20 cellular contexts compared by ENCODE assay signal in genomic region chr5:157177935-157178334, GRCh38. TPM values are rescaled to one million over a fixed set of nuclear protein-coding genes. Genes with fewer than 3 reads are reported as not detected.
DNase-seq lines count a peak whose midpoint lies in the region; ATAC-seq and TF ChIP-seq lines count a peak whose summit lies in the region.
"Had no signal": no experiment of that assay in that cellular context is flagged by ENCODE, and none has a peak within 500 bp of the region (broad histone marks: within the 10 kb centered on the region; RNA-seq: fewer than 3 reads in every experiment).

No MANE protein-coding gene starts in this region.

- H3K27ac Mint-ChIP-seq in activated CD4-positive, alpha-beta memory T cell treated with anti-CD3 and anti-CD28 coated beads, Interleukin-2, amount 10 ng/mL, durations not matched to agents 7 days and 5 days, result peak overlapping the region; percentile 99
- peak overlapping the region; percentile 95 for H3K27ac Mint-ChIP-seq in central memory CD8-positive, alpha-beta T cell (ENCODE audit: low read depth)
- no peak overlapping the region for H3K27ac Mint-ChIP-seq in osteocyte (ENCODE audit: unreplicated experiment)
- H3K27ac Mint-ChIP-seq in stimulated activated naive B cell treated with anti-CD40 and anti-IgM and Interleukin-4, amounts not matched to agents 10 μg/mL and 1 μg/mL and 100 μg/mL, for 72 hours, result no peak overlapping the region

- H3K36me3 Mint-ChIP-seq in activated CD4-positive, alpha-beta memory T cell treated with anti-CD3 and anti-CD28 coated beads, Interleukin-2, amount 10 ng/mL, durations not matched to agents 7 days and 5 days (ENCODE audit: low read depth), result peaks cover 27% of the 10 kb centered on the region
- peaks cover 5% of the 10 kb centered on the region for H3K36me3 Mint-ChIP-seq in central memory CD8-positive, alpha-beta T cell (ENCODE audit: insufficient read depth)
- H3K36me3 Mint-ChIP-seq in osteocyte (ENCODE audit: unreplicated experiment), result no peaks in the 10 kb centered on the region
- H3K36me3 Mint-ChIP-seq in stimulated activated naive B cell treated with anti-CD40 and anti-IgM and Interleukin-4, amounts not matched to agents 10 μg/mL and 1 μg/mL and 100 μg/mL, for 72 hours, result no peaks in the 10 kb centered on the region

- peaks cover 60% of the 10 kb centered on the region for H3K4me1 Mint-ChIP-seq in activated CD4-positive, alpha-beta memory T cell treated with anti-CD3 and anti-CD28 coated beads, Interleukin-2, amount 10 ng/mL, durations not matched to agents 7 days and 5 days
- H3K4me1 Mint-ChIP-seq in central memory CD8-positive, alpha-beta T cell, result peaks cover 40% of the 10 kb centered on the region
- H3K4me1 Mint-ChIP-seq in osteocyte (ENCODE audit: unreplicated experiment), result no peaks in the 10 kb centered on the region
- H3K4me1 Mint-ChIP-seq in stimulated activated naive B cell treated with anti-CD40 and anti-IgM and Interleukin-4, amounts not matched to agents 10 μg/mL and 1 μg/mL and 100 μg/mL, for 72 hours, result peaks cover 12 to 21% of the 10 kb centered on the region in 2 donors

- POLR2A ChIA-PET in activated CD4-positive, alpha-beta memory T cell treated with anti-CD3 and anti-CD28 coated beads, Interleukin-2, amount 10 ng/mL, durations not matched to agents 7 days and 5 days (lab: Charles Lee), result interaction anchor here (1.0 to 20.6 kb wide), 5 partner anchors 11 to 94 kb away, joined by 3 to 284 read pairs (median 4); partner anchors contain the start of genes GARIN3 and MED7

- TF ChIP-seq CTCF in osteocyte (IDR thresholded peaks at IDR 0.05), result no peak

- no peaks in the 10 kb centered on the region for H3K27me3 Mint-ChIP-seq in activated CD4-positive, alpha-beta memory T cell treated with anti-CD3 and anti-CD28 coated beads, Interleukin-2, amount 10 ng/mL, durations not matched to agents 7 days and 5 days
- no peaks in the 10 kb centered on the region for H3K27me3 Mint-ChIP-seq in central memory CD8-positive, alpha-beta T cell
- peaks cover 41% of the 10 kb centered on the region for H3K27me3 Mint-ChIP-seq in osteocyte (ENCODE audit: unreplicated experiment)
- no peaks in the 10 kb centered on the region for H3K27me3 Mint-ChIP-seq in stimulated activated naive B cell treated with anti-CD40 and anti-IgM and Interleukin-4, amounts not matched to agents 10 μg/mL and 1 μg/mL and 100 μg/mL, for 72 hours

- H3K9me3 Mint-ChIP-seq in activated CD4-positive, alpha-beta memory T cell treated with anti-CD3 and anti-CD28 coated beads, Interleukin-2, amount 10 ng/mL, durations not matched to agents 7 days and 5 days, result peaks cover 3% of the 10 kb centered on the region
- no peaks in the 10 kb centered on the region for H3K9me3 Mint-ChIP-seq in central memory CD8-positive, alpha-beta T cell
- no peaks in the 10 kb centered on the region for H3K9me3 Mint-ChIP-seq in osteocyte (ENCODE audit: unreplicated experiment)
- no peaks in the 10 kb centered on the region for H3K9me3 Mint-ChIP-seq in stimulated activated naive B cell treated with anti-CD40 and anti-IgM and Interleukin-4, amounts not matched to agents 10 μg/mL and 1 μg/mL and 100 μg/mL, for 72 hours

- CTCF ChIA-PET in activated CD4-positive, alpha-beta memory T cell treated with anti-CD3 and anti-CD28 coated beads, Interleukin-2, amount 10 ng/mL, durations not matched to agents 7 days and 5 days (lab: Charles Lee), result interaction anchor here (0.8 kb wide), 1 partner anchor 29 kb away, joined by 5 read pairs; no protein-coding TSS in a partner anchor

- no peak for ATAC-seq in central memory CD8-positive, alpha-beta T cell (replicated peaks; ENCODE audit: extremely low read depth, poor library complexity, severe bottlenecking)
- ATAC-seq in GM18520 (IDR thresholded peaks at IDR 0.05; ENCODE audit: unreplicated experiment) (no peak), GM21367 (IDR thresholded peaks at IDR 0.05; ENCODE audit: unreplicated experiment) (no peak)
- ATAC-seq in stimulated activated naive B cell treated with anti-CD40 and anti-IgM and Interleukin-4, amounts not matched to agents 10 μg/mL and 1 μg/mL and 100 μg/mL, for 72 hours (replicated peaks), result no peak
- ATAC-seq: HCT116, sciatic nerve had no signal

- DNase-seq in stimulated activated CD4-positive, alpha-beta T cell treated with anti-CD3 and anti-CD28 coated beads, Interleukin-1b, Interleukin-23, amount 100 ng/mL, for 48 hours, result peak; percentile 47
- no peak for DNase-seq in stimulated activated CD4-positive, alpha-beta T cell treated with anti-CD3 and anti-CD28 coated beads, Interleukin-12 subunit alpha, Interleukin-12 subunit beta, amount 100 ng/mL, for 4 hours
- DNase-seq in activated CD4-positive, alpha-beta memory T cell treated with anti-CD3 and anti-CD28 coated beads, Interleukin-2, amount 10 ng/mL, durations not matched to agents 7 days and 5 days, result no peak
- DNase-seq in central memory CD8-positive, alpha-beta T cell (ENCODE audit: low spot score in 2 of 2), result no peak
- DNase-seq in osteocyte (ENCODE audit: extremely low spot score, unreplicated experiment), result no peak
- DNase-seq in stimulated activated naive B cell treated with anti-CD40 and anti-IgM and Interleukin-4, amounts not matched to agents 10 μg/mL and 1 μg/mL and 100 μg/mL, for 72 hours, result no peak
- DNase-seq: cerebellar nuclear complex; effector CD4-positive, alpha-beta T cell; NCI-H2029; NCI-H446 treated with DMSO at 0.1 percent for 48 hours; ovary; WERI-Rb-1 had no signal

- H3K4me3 Mint-ChIP-seq in activated CD4-positive, alpha-beta memory T cell treated with anti-CD3 and anti-CD28 coated beads, Interleukin-2, amount 10 ng/mL, durations not matched to agents 7 days and 5 days, result peak overlapping the region; percentile 65
- peak overlapping the region; percentile 67 for H3K4me3 Mint-ChIP-seq in central memory CD8-positive, alpha-beta T cell
- H3K4me3 Mint-ChIP-seq in osteocyte (ENCODE audit: unreplicated experiment), result no peak overlapping the region
- H3K4me3 Mint-ChIP-seq in stimulated activated naive B cell treated with anti-CD40 and anti-IgM and Interleukin-4, amounts not matched to agents 10 μg/mL and 1 μg/mL and 100 μg/mL, for 72 hours, result no peak overlapping the region

RNA-seq across cellular contexts. Expression of gene ITK, which starts 2.7 kb away (rescaled TPM):
- total RNA-seq in activated CD4-positive, alpha-beta memory T cell treated with anti-CD3 and anti-CD28 coated beads, Interleukin-2, amount 10 ng/mL, durations not matched to agents 7 days and 5 days, result 100 to 1,000 TPM; 247 to 249 TPM
- total RNA-seq in osteocyte, result not detected in 2 replicates

RNA-seq across cellular contexts. Expression of gene GARIN3, which starts 11.9 kb away (rescaled TPM):
- under 1 TPM in 1 of 2 experiments, not detected in 1; 0.13 TPM for total RNA-seq in activated CD4-positive, alpha-beta memory T cell treated with anti-CD3 and anti-CD28 coated beads, Interleukin-2, amount 10 ng/mL, durations not matched to agents 7 days and 5 days
- total RNA-seq in osteocyte, result not detected in 2 replicates
- total RNA-seq: ascending aorta, fibroblast of lung, liver, ovary, sciatic nerve, subcutaneous adipose tissue had no signal

RNA-seq across cellular contexts. Expression of gene MED7, which starts 35.3 kb away (rescaled TPM):
- 10 to 100 TPM; 16.8 to 17.7 TPM for total RNA-seq in activated CD4-positive, alpha-beta memory T cell treated with anti-CD3 and anti-CD28 coated beads, Interleukin-2, amount 10 ng/mL, durations not matched to agents 7 days and 5 days
- total RNA-seq in osteocyte, result 9.2 and 9.3 TPM in 2 replicates

Comparison
In these comparisons a context has a peak if more than half of its experiments do, and no peak if none do; other contexts are left out.
1. H3K27ac Mint-ChIP-seq: peak in activated CD4-positive, alpha-beta memory T cell treated with anti-CD3 and anti-CD28 coated beads, Interleukin-2, amount 10 ng/mL, durations not matched to agents 7 days and 5 days (single experiment) and central memory CD8-positive, alpha-beta T cell (single experiment); none in osteocyte (single experiment) and stimulated activated naive B cell treated with anti-CD40 and anti-IgM and Interleukin-4, amounts not matched to agents 10 μg/mL and 1 μg/mL and 100 μg/mL, for 72 hours (single experiment).
2. H3K4me3 Mint-ChIP-seq: peak in activated CD4-positive, alpha-beta memory T cell treated with anti-CD3 and anti-CD28 coated beads, Interleukin-2, amount 10 ng/mL, durations not matched to agents 7 days and 5 days (single experiment) and central memory CD8-positive, alpha-beta T cell (single experiment); none in osteocyte (single experiment) and stimulated activated naive B cell treated with anti-CD40 and anti-IgM and Interleukin-4, amounts not matched to agents 10 μg/mL and 1 μg/mL and 100 μg/mL, for 72 hours (0 of 2).
3. RNA of gene ITK, which starts 2.7 kb away (total RNA-seq): 247 to 249 TPM in activated CD4-positive, alpha-beta memory T cell treated with anti-CD3 and anti-CD28 coated beads, Interleukin-2, amount 10 ng/mL, durations not matched to agents 7 days and 5 days; not detected in osteocyte; every median in the first group is over 100 times any median in the second.